In the genomic region with DNA sequence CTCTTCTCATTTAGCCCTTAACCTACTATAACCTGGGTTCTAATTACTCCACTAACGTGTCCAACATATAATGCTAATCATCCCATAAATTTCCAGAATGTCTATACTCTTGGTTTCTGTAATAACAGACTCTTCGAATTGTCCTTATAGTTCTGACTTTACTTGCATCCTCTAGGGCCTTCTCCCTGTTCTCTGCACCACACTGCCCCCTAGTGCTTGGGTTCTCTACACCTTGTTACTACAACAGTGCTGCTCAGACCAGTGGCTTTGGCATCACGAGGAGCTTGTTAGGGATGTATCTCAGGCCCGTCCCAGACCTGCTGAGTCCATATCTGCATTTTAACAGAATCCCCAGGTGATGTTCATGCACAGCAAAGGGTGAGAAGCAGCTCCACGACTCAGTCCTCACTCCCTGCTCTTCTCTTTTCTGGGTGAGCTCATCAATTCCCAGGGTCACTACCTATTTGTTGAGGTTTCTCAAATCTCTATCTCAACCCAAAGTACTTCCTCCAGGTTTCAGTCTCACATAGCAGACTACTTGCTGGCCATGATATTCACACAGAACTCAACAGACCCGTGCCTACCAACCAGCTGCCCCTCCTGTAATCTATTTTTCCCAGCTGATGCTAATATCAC, we compare ENCODE assay signal across 8 cellular contexts. TPM values are rescaled to one million over a fixed set of nuclear protein-coding genes. Genes with fewer than 3 reads are reported as not detected.
DNase-seq lines count a peak whose midpoint lies in the region; ATAC-seq, FAIRE-seq and TF ChIP-seq lines count a peak whose summit lies in the region.

No MANE protein-coding gene starts in this region.

- H3K4me3 ChIP-seq in RWPE2 (ENCODE audit: severe bottlenecking): no peak overlapping the region
- H3K4me3 ChIP-seq in gastroesophageal sphincter: no peak overlapping the region
- no peak overlapping the region for H3K4me3 ChIP-seq in pancreas
- no peak overlapping the region for H3K4me3 ChIP-seq in upper lobe of right lung

- no peak for TF ChIP-seq EP300 in gastroesophageal sphincter (IDR thresholded peaks at IDR 0.05)

- TF ChIP-seq CTCF in RWPE2 (IDR thresholded peaks at IDR 0.05; ENCODE audit: poor library complexity, severe bottlenecking) (peak; percentile 88), gastroesophageal sphincter (IDR thresholded peaks at IDR 0.05) (peak; percentile 59 to 72 (median 62)), pancreas (IDR thresholded peaks at IDR 0.05) (peak; percentile 48 to 68 (median 60)), upper lobe of right lung (IDR thresholded peaks at IDR 0.05) (peak; percentile 76)

- peaks cover 7% of the 10 kb centered on the region for H3K4me1 ChIP-seq in RWPE2 (ENCODE audit: insufficient read depth, poor library complexity, severe bottlenecking)
- no peaks in the 10 kb centered on the region for H3K4me1 ChIP-seq in gastroesophageal sphincter
- no peaks in the 10 kb centered on the region for H3K4me1 ChIP-seq in pancreas
- H3K4me1 ChIP-seq in upper lobe of right lung: no peaks in the 10 kb centered on the region

- DNase-seq in GM04504 (ENCODE audit: low read depth) (peak; percentile 61), HCEC 1CT (peak; percentile 64), M059J (ENCODE audit: low read depth) (peak; percentile 79), RWPE2 (ENCODE audit: low spot score) (peak; percentile 78), pancreas (peak; percentile 68 to 89 (median 83)), upper lobe of right lung (peak; percentile 81)
- DNase-seq in activated T-helper 1 cell treated with anti-CD3 and anti-CD28 coated beads, Interleukin-2, amount 50 U/mL, for 16 hours (ENCODE audit: low read depth in 1 of 2, low spot score in 1 of 2): peak; percentile 67 to 78

- FAIRE-seq in pancreas (lab: Jason Lieb, UNC): no peak

- TF ChIP-seq POLR2A in gastroesophageal sphincter (IDR thresholded peaks at IDR 0.05): no peak

- H3K36me3 ChIP-seq in RWPE2 (ENCODE audit: low read depth): no peaks in the 10 kb centered on the region
- no peaks in the 10 kb centered on the region for H3K36me3 ChIP-seq in gastroesophageal sphincter
- no peaks in the 10 kb centered on the region for H3K36me3 ChIP-seq in pancreas
- no peaks in the 10 kb centered on the region for H3K36me3 ChIP-seq in upper lobe of right lung

- ATAC-seq in RWPE2 (ENCODE audit: low read depth) (peak; percentile 96), gastroesophageal sphincter (peak; percentile 81), pancreas (peak; percentile 76 to 98 (median 96)), upper lobe of right lung (peak; percentile 96)

- intact Hi-C loops in pancreas (cut with DNase I): no loop called here
- intact Hi-C loops in upper lobe of right lung (cut with DNase I): no loop called here

- 10 to 11% methylated on average over 6 of the region's 6 CpGs for WGBS in gastroesophageal sphincter (ENCODE audit: low coverage in 1 of 2), 2 donors
- WGBS in pancreas, 2 donors: 5 to 8% methylated on average over 6 of the region's 6 CpGs

- H3K27ac ChIP-seq in RWPE2 (ENCODE audit: poor library complexity, severe bottlenecking) (no peak overlapping the region), gastroesophageal sphincter (no peak overlapping the region), pancreas (no peak overlapping the region), upper lobe of right lung (no peak overlapping the region)

- no peaks in the 10 kb centered on the region for H3K27me3 ChIP-seq in RWPE2 (ENCODE audit: insufficient read depth, poor library complexity, severe bottlenecking)
- no peaks in the 10 kb centered on the region for H3K27me3 ChIP-seq in gastroesophageal sphincter
- H3K27me3 ChIP-seq in pancreas: no peaks in the 10 kb centered on the region
- no peaks in the 10 kb centered on the region for H3K27me3 ChIP-seq in upper lobe of right lung

- H3K9me3 ChIP-seq in RWPE2 (ENCODE audit: severe bottlenecking) (no peaks in the 10 kb centered on the region), gastroesophageal sphincter (no peaks in the 10 kb centered on the region), pancreas (no peaks in the 10 kb centered on the region), upper lobe of right lung (no peaks in the 10 kb centered on the region)

RNA-seq across cellular contexts. Expression of a gene that starts 14.5 kb away (rescaled TPM):
- 56.4 and 89.4 TPM in 2 replicates for total RNA-seq in M059J (2014; rRNA removed; shearing (Covaris generic))
- 10 to 100 TPM; 66.7 to 88.9 (median 67.4) TPM for total RNA-seq in gastroesophageal sphincter
- total RNA-seq in pancreas: 10 to 100 TPM; 31.8 to 55.1 (median 43.1) TPM
- 10 to 100 TPM; 25.5 to 52.6 TPM for polyA plus RNA-seq in pancreas
- total RNA-seq in upper lobe of right lung: 68.6 TPM

RNA-seq across cellular contexts. Expression of a gene that starts 16.1 kb away (rescaled TPM):
- total RNA-seq in M059J (2014; rRNA removed; shearing (Covaris generic)): 22.2 and 36.6 TPM in 2 replicates
- total RNA-seq in gastroesophageal sphincter (10 to 100 TPM; 34.9 to 50.9 (median 40.4) TPM), pancreas (10 to 100 TPM; 26.6 to 36.7 (median 31.1) TPM), upper lobe of right lung (38.8 TPM)
- 10 to 100 TPM; 29.1 to 33.2 TPM for polyA plus RNA-seq in pancreas
